In genomic region chr7:1920266-1920681, GRCh38 we compare ENCODE assay signal across 8 cellular contexts.
DNase-seq lines count a peak whose midpoint lies in the region; ATAC-seq, FAIRE-seq and TF ChIP-seq lines count a peak whose summit lies in the region.

No MANE protein-coding gene starts in this region.

- peak; percentile 75 for ATAC-seq in activated T-helper 17 cell treated with anti-CD3 and anti-CD28 coated beads, Interleukin-2, amount 50 U/mL, for 72 hours (replicated peaks)
- no peak for ATAC-seq in HG02588 (IDR thresholded peaks at IDR 0.05; ENCODE audit: unreplicated experiment)

- H3K9me3 ChIP-seq in neuronal stem cell (replicated peaks in 1 of 2; ENCODE audit: control insufficient read depth in 2 of 2, insufficient read depth in 1 of 2, low read depth in 1 of 2, low read length in 2 of 2), result no peaks in the 10 kb centered on the region

- FAIRE-seq in GM18507 (lab: Jason Lieb, UNC), result peak; percentile 69

- no peak overlapping the region for H3K27ac ChIP-seq in neuronal stem cell (replicated peaks; ENCODE audit: low read length)

- no peak overlapping the region for H3K23ac ChIP-seq in neuronal stem cell (ENCODE audit: low read depth, low read length, poor library complexity)

- no peak overlapping the region for H2BK12ac ChIP-seq in neuronal stem cell (ENCODE audit: low read length)

- H3K27me3 Mint-ChIP-seq in activated T-helper 17 cell treated with anti-CD3 and anti-CD28 coated beads, Interleukin-2, amount 50 U/mL, for 72 hours, result no peaks in the 10 kb centered on the region
- H3K27me3 Mint-ChIP-seq in osteocyte (ENCODE audit: unreplicated experiment), result no peaks in the 10 kb centered on the region

- H3K36me3 ChIP-seq in neuronal stem cell (replicated peaks in 1 of 2; ENCODE audit: control insufficient read depth in 2 of 2, insufficient read depth in 2 of 2, low read length in 2 of 2), result no peaks in the 10 kb centered on the region

- peak overlapping the region; percentile 12 for H3K9ac ChIP-seq in neuronal stem cell (ENCODE audit: low read depth, low read length, poor library complexity)

- no peaks in the 10 kb centered on the region for H3K27me3 ChIP-seq in neuronal stem cell (ENCODE audit: control insufficient read depth in 3 of 3, insufficient read depth in 3 of 3, low read depth in 1 of 3, low read length in 3 of 3)

- no CpG with 5 or more reads among the region's 20 CpGs for WGBS in neuronal stem cell (ENCODE audit: extremely low coverage in 2 of 2, insufficient read length in 2 of 2, insufficient replicate concordance in 1 of 2), 2 donors

- no peak overlapping the region for H3K14ac ChIP-seq in neuronal stem cell (ENCODE audit: low read length)

- H2BK5ac ChIP-seq in neuronal stem cell (ENCODE audit: low read length), result no peak overlapping the region

- peaks cover 5% of the 10 kb centered on the region for H3K79me1 ChIP-seq in neuronal stem cell (ENCODE audit: low read depth, low read length)

- H3K4me2 ChIP-seq in neuronal stem cell (ENCODE audit: insufficient read depth, low read length, poor library complexity, severe bottlenecking), result no peak overlapping the region

- H3K4me1 Mint-ChIP-seq in activated T-helper 17 cell treated with anti-CD3 and anti-CD28 coated beads, Interleukin-2, amount 50 U/mL, for 72 hours, result peaks cover 23% of the 10 kb centered on the region
- H3K4me1 Mint-ChIP-seq in osteocyte (ENCODE audit: unreplicated experiment), result peaks cover 22% of the 10 kb centered on the region

- H3K9me3 Mint-ChIP-seq in activated T-helper 17 cell treated with anti-CD3 and anti-CD28 coated beads, Interleukin-2, amount 50 U/mL, for 72 hours, result no peaks in the 10 kb centered on the region
- no peaks in the 10 kb centered on the region for H3K9me3 Mint-ChIP-seq in osteocyte (ENCODE audit: unreplicated experiment)

- H2BK15ac ChIP-seq in neuronal stem cell (ENCODE audit: low read length), result no peak overlapping the region

- no peak overlapping the region for H4K8ac ChIP-seq in neuronal stem cell (ENCODE audit: low read depth, low read length)

- H2AK5ac ChIP-seq in neuronal stem cell (ENCODE audit: low read depth, low read length), result peak overlapping the region; percentile 42

- TF ChIP-seq CTCF in osteocyte (IDR thresholded peaks at IDR 0.05), result no peak

- peaks cover 17% of the 10 kb centered on the region for H3K36me3 Mint-ChIP-seq in activated T-helper 17 cell treated with anti-CD3 and anti-CD28 coated beads, Interleukin-2, amount 50 U/mL, for 72 hours (ENCODE audit: low read depth)
- peaks cover 5% of the 10 kb centered on the region for H3K36me3 Mint-ChIP-seq in osteocyte (ENCODE audit: unreplicated experiment)

- H2AFZ ChIP-seq in neuronal stem cell (ENCODE audit: low read length), result no peak overlapping the region

- peak overlapping the region; percentile 76 for H3K4me3 Mint-ChIP-seq in activated T-helper 17 cell treated with anti-CD3 and anti-CD28 coated beads, Interleukin-2, amount 50 U/mL, for 72 hours
- H3K4me3 Mint-ChIP-seq in osteocyte (ENCODE audit: unreplicated experiment), result no peak overlapping the region

- H3K4me1 ChIP-seq in neuronal stem cell (ENCODE audit: control insufficient read depth in 2 of 2, insufficient read depth in 1 of 2, low read depth in 1 of 2, low read length in 2 of 2), result no peaks in the 10 kb centered on the region

- H3K18ac ChIP-seq in neuronal stem cell (ENCODE audit: low read length), result peak overlapping the region; percentile 65

- no peak overlapping the region for H4K91ac ChIP-seq in neuronal stem cell (ENCODE audit: low read depth, low read length, poor library complexity)

- in situ Hi-C loops in KBM-7 (cut with MboI; ENCODE audit: low pct_unique_long_range_greater_than_20kb, low sequenced_read_pairs), result no loop called here

- no peak for DNase-seq in GM18507 (ENCODE audit: extremely low spot score, insufficient read length, low read depth)
- peak; percentile 69 for DNase-seq in KBM-7
- DNase-seq in neuronal stem cell (ENCODE audit: low spot score), result no peak
- DNase-seq in osteocyte (ENCODE audit: extremely low spot score, unreplicated experiment), result no peak
- no peak for DNase-seq in NCI-H1930 (lab: John Stamatoyannopoulos, UW)
- DNase-seq in hypothalamus (lab: John Stamatoyannopoulos, UW), result no peak

- H3K4ac ChIP-seq in neuronal stem cell (ENCODE audit: low read length), result no peak overlapping the region

- no peak overlapping the region for H2BK120ac ChIP-seq in neuronal stem cell (ENCODE audit: low read depth, low read length)

- H3K4me3 ChIP-seq in neuronal stem cell (ENCODE audit: low read length in 2 of 2), result no peak overlapping the region

- no peak overlapping the region for H3K27ac Mint-ChIP-seq in activated T-helper 17 cell treated with anti-CD3 and anti-CD28 coated beads, Interleukin-2, amount 50 U/mL, for 72 hours
- no peak overlapping the region for H3K27ac Mint-ChIP-seq in osteocyte (ENCODE audit: unreplicated experiment)
